ENCODE assay signal across 1 cellular context in genomic region chr18:50967714-50968661, GRCh38.
A peak's percentile ranks its signal among the peaks of the same experiment; 100 is the strongest.
TF ChIP-seq lines count a peak whose summit lies in the region.

A gene with protein sequence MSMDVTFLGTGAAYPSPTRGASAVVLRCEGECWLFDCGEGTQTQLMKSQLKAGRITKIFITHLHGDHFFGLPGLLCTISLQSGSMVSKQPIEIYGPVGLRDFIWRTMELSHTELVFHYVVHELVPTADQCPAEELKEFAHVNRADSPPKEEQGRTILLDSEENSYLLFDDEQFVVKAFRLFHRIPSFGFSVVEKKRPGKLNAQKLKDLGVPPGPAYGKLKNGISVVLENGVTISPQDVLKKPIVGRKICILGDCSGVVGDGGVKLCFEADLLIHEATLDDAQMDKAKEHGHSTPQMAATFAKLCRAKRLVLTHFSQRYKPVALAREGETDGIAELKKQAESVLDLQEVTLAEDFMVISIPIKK (plus strand): TSS chr18:50968040. CDS start chr18:50974405, 6,365 bp downstream.

TF ChIP-seq in H1, 55 proteins besides CTCF, POLR2A, EP300 and RAD21 (continued from another document):
- TF ChIP-seq E2F6 (IDR thresholded peaks at IDR 0.05) = peak; percentile 76
- no peak for TF ChIP-seq SP1 (IDR thresholded peaks at IDR 0.05; ENCODE audit: low read depth, low read length)
- TF ChIP-seq GABPA (IDR thresholded peaks at IDR 0.05; ENCODE audit: borderline replicate concordance, insufficient read depth, low read length) = no peak
- peak; percentile 73 for TF ChIP-seq SP2 (IDR thresholded peaks at IDR 0.05; ENCODE audit: low read length)
- TF ChIP-seq SAP30 (IDR thresholded peaks at IDR 0.05; ENCODE audit: insufficient read depth, insufficient replicate concordance, low read length) = peak; percentile 70
- peak; percentile 88 for TF ChIP-seq TBP (IDR thresholded peaks at IDR 0.05; ENCODE audit: low read depth, low read length)
- TF ChIP-seq PHF8 (conservative IDR thresholded peaks at IDR 0.05; ENCODE audit: low read depth, low read length) = peak; percentile 98
- peak; percentile 16; the same call in 1 of the 2 replicates for TF ChIP-seq TEAD4 (IDR thresholded peaks at IDR 0.05; ENCODE audit: low read depth, low read length)
- TF ChIP-seq CTBP2 (IDR thresholded peaks at IDR 0.05; ENCODE audit: borderline replicate concordance, insufficient read depth, insufficient read length, low read length) = peak; percentile 55
TF ChIP-seq in H1: peak in this region for 16.
